Comparison of ENCODE assay signal across 13 cellular contexts in the genomic region with DNA sequence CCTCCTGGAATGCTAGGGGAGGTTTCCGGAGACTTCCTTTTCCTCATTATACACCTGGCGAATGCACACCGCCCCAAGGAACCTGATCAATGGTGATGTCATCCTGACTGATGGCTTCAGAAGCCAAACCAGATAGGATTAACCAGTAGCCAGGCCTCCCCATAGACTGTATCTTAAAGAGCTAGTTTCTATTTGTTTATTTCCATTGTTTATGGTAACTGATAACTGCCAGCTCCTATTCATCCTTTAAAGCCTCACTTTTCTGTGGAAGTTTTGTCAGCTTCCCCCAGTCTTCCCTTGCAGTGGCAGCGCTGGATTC. TPM values are rescaled to one million over a fixed set of nuclear protein-coding genes. Genes with fewer than 3 reads are reported as not detected.
DNase-seq lines count a peak whose midpoint lies in the region; ATAC-seq, FAIRE-seq and TF ChIP-seq lines count a peak whose summit lies in the region.
"Had no signal": no experiment of that assay in that cellular context is flagged by ENCODE, and none has a peak within 500 bp of the region (broad histone marks: within the 10 kb centered on the region; RNA-seq: fewer than 3 reads in every experiment).

MKRN2OS (minus strand) TSS at position 27 of the 319 bp plus-strand sequence. CDS start 35 bp downstream, outside the sequence.

- H3K4me3 ChIP-seq in K562 (no peak within 1 kb of the TSS), kidney (ENCODE audit: low read length in 2 of 2) (peak within 1 kb of the TSS; percentile 14 to 51), smooth muscle cell (peak within 1 kb of the TSS; percentile 46)
- H3K4me3 ChIP-seq: tibial artery had no signal

- TF ChIP-seq CTCF in K562 (IDR thresholded peaks at IDR 0.05 in 2 of 3, conservative IDR thresholded peaks at IDR 0.05 in 1 of 3; ENCODE audit: insufficient read depth in 2 of 3, low read depth in 1 of 3, low read length in 3 of 3) (no peak), kidney (IDR thresholded peaks at IDR 0.05; ENCODE audit: borderline replicate concordance, extremely low read depth, insufficient read depth) (no peak), smooth muscle cell (IDR thresholded peaks at IDR 0.05; ENCODE audit: borderline replicate concordance, insufficient read depth, poor library complexity, severe bottlenecking) (no peak)

- in situ Hi-C loops in K562 (cut with MboI), result no loop called here

- POLR2A ChIA-PET in K562 (lab: Yijun Ruan, JAX), result interaction anchor here (0.6 to 2.8 kb wide), 5 partner anchors 9 to 48 kb away, joined by 3 to 25 read pairs (median 4); partner anchors contain the start of gene MKRN2

- ATAC-seq in K562 (no peak; the same call in 2 of the 3 replicates), HG02642 (IDR thresholded peaks at IDR 0.05; ENCODE audit: poor library complexity, unreplicated experiment) (no peak), HG03469 (IDR thresholded peaks at IDR 0.05; ENCODE audit: unreplicated experiment) (no peak)

- H2AFZ ChIP-seq in K562 (ENCODE audit: low read depth, low read length), result no peak within 1 kb of the TSS
- H2AFZ ChIP-seq in smooth muscle cell (ENCODE audit: low read depth), result no peak within 1 kb of the TSS

- H3K27me3 ChIP-seq in K562 (ENCODE audit: control insufficient read depth in 2 of 2, insufficient read depth in 2 of 2, low read length in 2 of 2), result no peaks in the 10 kb centered on the region
- no peaks in the 10 kb centered on the region for H3K27me3 ChIP-seq in smooth muscle cell (ENCODE audit: low read depth)
- H3K27me3 ChIP-seq: neutrophil had no signal

- CTCF ChIA-PET in K562 (lab: Yijun Ruan, JAX; ENCODE audit: low intra/inter-chr PET ratio), result no interaction called here

- H3K9ac ChIP-seq in K562 (ENCODE audit: insufficient read depth in 1 of 2, low read depth in 2 of 2, low read length in 2 of 2) (no peak within 1 kb of the TSS), kidney (ENCODE audit: low read length in 2 of 2) (peak within 1 kb of the TSS in 1 of 2 donors; percentile 48), smooth muscle cell (ENCODE audit: low read depth) (no peak within 1 kb of the TSS)

- H3K4me2 ChIP-seq in K562 (ENCODE audit: insufficient read depth, low read length) (no peak within 1 kb of the TSS), smooth muscle cell (peak within 1 kb of the TSS; percentile 34)

- no peaks in the 10 kb centered on the region for H3K79me2 ChIP-seq in K562 (ENCODE audit: control insufficient read depth, insufficient read depth, low read length)
- H3K79me2 ChIP-seq in smooth muscle cell (ENCODE audit: low read depth), result no peaks in the 10 kb centered on the region

- no peak for TF ChIP-seq RAD21 in K562 (CRISPR knock-in tag; conservative IDR thresholded peaks at IDR 0.05 in 1 of 2, IDR thresholded peaks at IDR 0.05 in 1 of 2)

- intact Hi-C loops in K562 (cut with micrococcal nuclease) (no loop called here), kidney (cut with DNase I) (no loop called here)

- H3K36me3 ChIP-seq in K562 (ENCODE audit: control insufficient read depth, insufficient read depth, low read length) (peaks cover 9% of the 10 kb centered on the region; the same call in 2 of the 3 replicates), kidney (ENCODE audit: control insufficient read depth in 1 of 2, insufficient read depth in 2 of 2, low read length in 2 of 2) (peaks cover 0 to under 1% of the 10 kb centered on the region in 2 donors), smooth muscle cell (ENCODE audit: low read depth) (no peaks in the 10 kb centered on the region)
- H3K36me3 ChIP-seq: neutrophil had no signal

- peak; percentile 19 for DNase-seq in NCI-H2171 treated with DMSO at 0.1 percent for 48 hours (lab: John Stamatoyannopoulos, UW)
- no peak for DNase-seq in NCI-H2171 (lab: John Stamatoyannopoulos, UW)
- no peak for DNase-seq in K562 (ENCODE audit: extremely low read depth in 1 of 4, low spot score in 3 of 4)
- DNase-seq in kidney, result no peak
- DNase-seq in smooth muscle cell (lab: John Stamatoyannopoulos, UW; ENCODE audit: unreplicated experiment), result no peak
- no peak for DNase-seq in T-helper 1 cell
- DNase-seq: activated T-cell treated with anti-CD3 and anti-CD28 coated beads, Interleukin-2, amount 50 U/mL, for 1 hour; GF-D8; glutamatergic neuron; tibial artery had no signal

- WGBS in K562 (ENCODE audit: insufficient coverage, low coverage, missing lambda C conversion rate), result 71% methylated on average over 4 of the region's 4 CpGs
- 43% methylated on average over 4 of the region's 4 CpGs for WGBS in smooth muscle cell (ENCODE audit: low lambda C conversion rate)

- no peak for TF ChIP-seq EP300 in K562 (IDR thresholded peaks at IDR 0.05; ENCODE audit: low read length)

- no peaks in the 10 kb centered on the region for H3F3A ChIP-seq in smooth muscle cell (ENCODE audit: low read depth)

- H3K9me3 ChIP-seq in K562 (replicated peaks; ENCODE audit: control insufficient read depth, insufficient read depth, low read depth, low read length) (no peaks in the 10 kb centered on the region), kidney (ENCODE audit: control insufficient read depth in 1 of 2, low read length in 2 of 2) (no peaks in the 10 kb centered on the region), smooth muscle cell (replicated peaks; ENCODE audit: low read depth) (no peaks in the 10 kb centered on the region)
- H3K9me3 ChIP-seq: neutrophil, tibial artery had no signal

- H3K9me1 ChIP-seq in K562 (ENCODE audit: control insufficient read depth, insufficient read depth, low read length), result no peaks in the 10 kb centered on the region

- H4K20me1 ChIP-seq in K562 (replicated peaks; ENCODE audit: control insufficient read depth, insufficient read depth, low read length) (no peaks in the 10 kb centered on the region), smooth muscle cell (ENCODE audit: low read depth) (no peaks in the 10 kb centered on the region)

- H3K4me1 ChIP-seq in K562 (replicated peaks in 1 of 2; ENCODE audit: control insufficient read depth in 2 of 2, insufficient read depth in 2 of 2, low read length in 2 of 2) (no peaks in the 10 kb centered on the region), kidney (ENCODE audit: control insufficient read depth in 1 of 2, insufficient read depth in 1 of 2, low read depth in 1 of 2, low read length in 2 of 2) (no peaks in the 10 kb centered on the region), smooth muscle cell (ENCODE audit: low read depth) (no peaks in the 10 kb centered on the region)
- H3K4me1 ChIP-seq: tibial artery had no signal

- BruUV-seq in K562 (replicated peaks; lab: Mats Ljungman, UMichigan), result no TSS peak

- H3K27ac ChIP-seq in K562 (ENCODE audit: extremely low read depth, low read depth, low read length) (no peak within 1 kb of the TSS), kidney (ENCODE audit: low read depth in 2 of 2, low read length in 2 of 2) (no peak within 1 kb of the TSS), smooth muscle cell (ENCODE audit: low read depth) (no peak within 1 kb of the TSS)
- H3K27ac ChIP-seq: neutrophil, tibial artery had no signal

- no peak for TF ChIP-seq POLR2A in K562 (conservative IDR thresholded peaks at IDR 0.05)

- FAIRE-seq in K562 (lab: Jason Lieb, UNC) (no peak), kidney (lab: Jason Lieb, UNC) (no peak)

TF ChIP-seq in K562, 482 proteins besides CTCF, POLR2A, EP300 and RAD21:
- TF ChIP-seq PKNOX1 (IDR thresholded peaks at IDR 0.05) (0 out of 2 replicates have a peak, but pooled peaks have one; percentile 12), CREB3 (tag; conservative IDR thresholded peaks at IDR 0.05; ENCODE audit: low read depth) (no peak)

RNA-seq across cellular contexts. Expression of gene MKRN2OS, which starts in this region (rescaled TPM):
- total RNA-seq in K562 (2011; cell fraction: chromatin; rRNA removed; ENCODE audit: low replicate concordance), result not detected in 2 replicates
- total RNA-seq in K562 (2011; cell fraction: nucleolus; rRNA removed), result not detected in 2 replicates
- total RNA-seq in K562 (2011; cell fraction: nucleoplasm; rRNA removed), result not detected in 2 replicates
- not detected in 2 replicates for total RNA-seq in K562 (2014; rRNA removed)
- total RNA-seq in K562 (2014; rRNA removed; fragmentation: Illumina TruSeq; extraction: Trizol), result not detected in 2 replicates
- not detected in 2 replicates for total RNA-seq in K562 (2015; rRNA removed; fragmentation: Illumina TruSeq; extraction: Trizol)
- total RNA-seq in K562 (2021), result 0.27 TPM in 1 of 2 replicates, not detected in the other
- polyA plus RNA-seq in K562 (2011; rRNA removed), result 0.17 TPM in 1 of 2 replicates, not detected in the other
- not detected in 2 replicates for polyA plus RNA-seq in K562 (2011; cell fraction: cytosol; rRNA removed)
- not detected in 2 replicates for polyA plus RNA-seq in K562 (2011; cell fraction: nucleus; rRNA removed)
- 0.12 and 0.26 TPM in 2 replicates for polyA plus RNA-seq in K562 (2012)
- polyA plus RNA-seq in K562 (2014; fragmentation: Illumina TruSeq; extraction: Trizol), result not detected in 2 replicates
- under 1 TPM in 1 of 2 experiments, not detected in 1; 0.11 TPM for polyA plus RNA-seq in K562 (2014; fragmentation: Nextera tagmentation; extraction: Ambion mirVana)
- not detected in 2 replicates for polyA plus RNA-seq in K562 (2014; rRNA removed)
- polyA minus RNA-seq in K562 (2011; rRNA and poly(A)+ RNA removed), result not detected in 2 replicates
- not detected in 2 replicates for polyA minus RNA-seq in K562 (2011; cell fraction: cytosol; rRNA and poly(A)+ RNA removed)
- polyA minus RNA-seq in K562 (2011; cell fraction: nucleus; rRNA and poly(A)+ RNA removed), result not detected in 2 replicates
- 1.7 TPM for total RNA-seq in kidney
- polyA plus RNA-seq in kidney (ENCODE audit: insufficient read depth, low read depth, low replicate concordance), result not detected
- not detected in 2 replicates for total RNA-seq in smooth muscle cell
- 1.1 TPM in 1 of 2 replicates, not detected in the other for polyA plus RNA-seq in smooth muscle cell
